Comparison of ENCODE assay signal across 18 cellular contexts in the genomic region with DNA sequence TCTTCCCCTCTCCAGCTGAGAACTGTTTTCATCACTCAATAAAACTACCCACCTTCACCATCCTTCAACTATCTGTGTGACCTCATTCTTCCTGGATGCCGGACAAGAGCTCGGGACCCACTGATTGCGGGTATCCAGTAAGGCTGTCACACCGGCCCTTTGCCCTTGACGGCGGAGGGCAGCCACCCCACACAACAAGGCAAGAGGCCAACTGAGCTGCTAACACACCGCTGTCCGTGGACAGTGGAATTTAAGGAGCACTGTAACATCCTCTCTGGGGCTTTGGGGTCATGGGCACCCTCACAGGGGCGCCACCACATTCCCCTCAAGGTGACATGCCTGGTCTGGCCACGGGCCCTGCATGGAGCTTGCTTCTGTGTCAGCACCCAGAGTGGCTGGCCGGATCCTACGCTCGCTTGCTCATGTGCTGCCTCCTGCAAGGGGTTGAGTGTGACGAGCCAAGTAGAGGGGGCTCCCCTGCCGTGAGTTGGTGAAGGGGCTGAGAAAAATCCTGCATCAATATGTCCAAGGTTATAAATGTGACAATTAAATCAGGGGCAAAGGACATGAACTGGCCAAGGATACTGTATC. TPM values are rescaled to one million over a fixed set of nuclear protein-coding genes. Genes with fewer than 3 reads are reported as not detected.
DNase-seq lines count a peak whose midpoint lies in the region; ATAC-seq, FAIRE-seq and TF ChIP-seq lines count a peak whose summit lies in the region.
"Had no signal": no experiment of that assay in that cellular context is flagged by ENCODE, and none has a peak within 500 bp of the region (broad histone marks: within the 10 kb centered on the region; RNA-seq: fewer than 3 reads in every experiment).

No MANE protein-coding gene starts in this region.

- H2AFZ ChIP-seq in PC-3 (ENCODE audit: low read length), result no peak overlapping the region

- FAIRE-seq in kidney (lab: Jason Lieb, UNC), result no peak
- FAIRE-seq: A549, HepG2, HTR-8/SVneo had no signal

- H3K9me2 ChIP-seq in PC-3 (replicated peaks; ENCODE audit: low read length), result no peaks in the 10 kb centered on the region

- peak; percentile 81 for ATAC-seq in Right ventricle myocardium inferior
- peak; percentile 75 to 86 for ATAC-seq in left cardiac atrium
- peak; percentile 44 for ATAC-seq in aorta (ENCODE audit: low FRiP score)
- ATAC-seq in GM18861 (IDR thresholded peaks at IDR 0.05; ENCODE audit: unreplicated experiment), result no peak
- ATAC-seq in PC-3, result no peak
- ATAC-seq in GM19023 (IDR thresholded peaks at IDR 0.05; ENCODE audit: unreplicated experiment), result no peak
- ATAC-seq: A549, HepG2 had no signal

- H3K4me2 ChIP-seq in PC-3 (ENCODE audit: low read length), result no peak overlapping the region
- H3K4me2 ChIP-seq: A549, BLaER1 had no signal

- no peaks in the 10 kb centered on the region for H4K20me1 ChIP-seq in PC-3 (ENCODE audit: low read length)
- H4K20me1 ChIP-seq: BLaER1 had no signal

- H3K4me3 ChIP-seq in kidney (ENCODE audit: low read length in 2 of 2) (no peak overlapping the region), aorta (ENCODE audit: low read length in 2 of 2) (no peak overlapping the region), PC-3 (ENCODE audit: low read length) (no peak overlapping the region)
- H3K4me3 ChIP-seq: A549, BLaER1 had no signal

- POLR2A ChIA-PET in PC-3 (lab: Charles Lee; ENCODE audit: unreplicated experiment), result no interaction called here

- H3K4me1 ChIP-seq in kidney (ENCODE audit: control insufficient read depth in 1 of 2, insufficient read depth in 1 of 2, low read depth in 1 of 2, low read length in 2 of 2) (no peaks in the 10 kb centered on the region), aorta (ENCODE audit: control insufficient read depth in 1 of 2, insufficient read depth in 2 of 2, low read length in 2 of 2) (no peaks in the 10 kb centered on the region), PC-3 (ENCODE audit: insufficient read depth, low read length) (peaks cover 19% of the 10 kb centered on the region)
- H3K4me1 ChIP-seq: BLaER1 had no signal

- no TSS peak for BruUV-seq in PC-3 (replicated peaks; lab: Mats Ljungman, UMichigan)

- H3K9me3 ChIP-seq in kidney (ENCODE audit: control insufficient read depth in 1 of 2, low read length in 2 of 2) (no peaks in the 10 kb centered on the region), aorta (ENCODE audit: control insufficient read depth, low read length) (no peaks in the 10 kb centered on the region), PC-3 (ENCODE audit: low read length) (no peaks in the 10 kb centered on the region)
- H3K9me3 ChIP-seq: A549, BLaER1, Caco-2 had no signal

- 90% methylated on average over 15 of the region's 15 CpGs for WGBS in aorta, 2 donors

- H3K36me3 ChIP-seq in kidney (ENCODE audit: control insufficient read depth in 1 of 2, insufficient read depth in 2 of 2, low read length in 2 of 2), result no peaks in the 10 kb centered on the region
- no peaks in the 10 kb centered on the region for H3K36me3 ChIP-seq in aorta (ENCODE audit: control insufficient read depth in 1 of 2, insufficient read depth in 2 of 2, low read length in 1 of 2)
- no peaks in the 10 kb centered on the region for H3K36me3 ChIP-seq in PC-3 (ENCODE audit: low read depth, low read length)
- H3K36me3 ChIP-seq: BLaER1 had no signal

- H3F3A ChIP-seq in PC-3 (ENCODE audit: low read length, unreplicated experiment), result no peaks in the 10 kb centered on the region

- CTCF ChIA-PET in PC-3 (lab: Charles Lee), result no interaction called here

- H3K9ac ChIP-seq in kidney (ENCODE audit: low read length in 2 of 2) (no peak overlapping the region), PC-3 (ENCODE audit: low read length) (no peak overlapping the region)
- H3K9ac ChIP-seq: BLaER1 had no signal

- DNase-seq in Right ventricle myocardium inferior (ENCODE audit: missing footprints) (peak; percentile 76), left cardiac atrium (peak; percentile 38), kidney (peak; percentile 72), aorta (no peak), activated gamma-delta T cell (lab: John Stamatoyannopoulos, UW) (no peak), PC-3 (no peak)
- DNase-seq: Caco-2; CD8-positive, alpha-beta memory T cell; DND-41; GF-D8; GOT3; H9 had no signal

- TF ChIP-seq CTCF in kidney (IDR thresholded peaks at IDR 0.05; ENCODE audit: borderline replicate concordance, extremely low read depth, insufficient read depth) (no peak), PC-3 (conservative IDR thresholded peaks at IDR 0.05; ENCODE audit: low read depth, low read length) (no peak)

- intact Hi-C loops in Right ventricle myocardium inferior (cut with DNase I) (no loop called here), left cardiac atrium (cut with DNase I) (no loop called here), kidney (cut with DNase I) (no loop called here), aorta (cut with DNase I) (no loop called here), PC-3 (cut with micrococcal nuclease) (no loop called here)

- H3K27me3 ChIP-seq in aorta (ENCODE audit: control insufficient read depth in 1 of 2, insufficient read depth in 2 of 2, low read length in 1 of 2), result no peaks in the 10 kb centered on the region
- no peaks in the 10 kb centered on the region for H3K27me3 ChIP-seq in PC-3 (ENCODE audit: low read length)
- H3K27me3 ChIP-seq: BLaER1 had no signal

- no peaks in the 10 kb centered on the region for H3K79me2 ChIP-seq in PC-3 (ENCODE audit: low read length)

- H3K27ac ChIP-seq in kidney (ENCODE audit: low read depth in 2 of 2, low read length in 2 of 2) (no peak overlapping the region), aorta (ENCODE audit: low read depth in 1 of 2, low read length in 2 of 2) (no peak overlapping the region), PC-3 (ENCODE audit: low read length) (no peak overlapping the region)
- H3K27ac ChIP-seq: A549, BLaER1 had no signal

RNA-seq across cellular contexts. Expression of gene LHFPL6, which starts 31.4 kb away (rescaled TPM):
- total RNA-seq in Right ventricle myocardium inferior (63.7 TPM), left cardiac atrium (10 to 100 TPM; 58.2 to 67.2 TPM), kidney (59.2 TPM), aorta (100 to 1,000 TPM; 211 to 214 TPM), PC-3 (2014; rRNA removed) (7.8 TPM in 2 replicates)
- polyA plus RNA-seq in kidney (ENCODE audit: insufficient read depth, low read depth, low replicate concordance) (33.0 TPM), aorta (100 to 1,000 TPM in 1 of 2 donors, 10 to 100 TPM in 1; 58.1 to 127 TPM)
- total RNA-seq: HepG2 had no signal
- polyA plus RNA-seq: CD8-positive, alpha-beta memory T cell; HepG2 had no signal

Comparison
In these comparisons a context has a peak if more than half of its experiments do, and no peak if none do; other contexts are left out.
1. ATAC-seq: peak in Right ventricle myocardium inferior (single experiment), left cardiac atrium (2 of 2) and aorta (single experiment); none in GM18861 (single experiment), PC-3 (single experiment) and GM19023 (single experiment).
2. DNase-seq: peak in Right ventricle myocardium inferior (single experiment), left cardiac atrium (single experiment) and kidney (single experiment); none in aorta (0 of 2), activated gamma-delta T cell (single experiment) and PC-3 (single experiment).